24 cellular contexts compared by ENCODE assay signal in the genomic region with DNA sequence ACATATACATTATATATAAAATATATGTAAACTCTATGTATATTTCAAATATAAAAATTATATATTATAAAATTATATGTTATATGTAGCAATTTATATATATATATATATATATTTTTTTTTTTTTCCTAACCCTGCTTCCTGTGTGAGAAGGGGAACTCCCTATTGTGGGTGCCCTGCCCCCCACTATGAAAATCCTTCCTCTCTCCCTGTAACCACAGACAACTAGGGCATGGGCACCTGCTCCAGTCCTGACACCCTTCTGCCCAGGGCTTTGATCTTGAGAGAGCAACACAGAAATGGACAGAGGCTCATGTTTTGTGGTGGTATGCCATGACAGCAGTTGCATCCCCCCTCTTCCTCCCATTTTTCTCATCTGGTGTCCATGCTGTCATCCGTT.
A peak's percentile ranks its signal among the peaks of the same experiment; 100 is the strongest.
DNase-seq lines count a peak whose midpoint lies in the region; ATAC-seq and TF ChIP-seq lines count a peak whose summit lies in the region.
"Had no signal": no experiment of that assay in that cellular context is flagged by ENCODE, and none has a peak within 500 bp of the region (broad histone marks: within the 10 kb centered on the region; RNA-seq: fewer than 3 reads in every experiment).

No MANE protein-coding gene starts in this region.

- no peaks in the 10 kb centered on the region for H3K27me3 Mint-ChIP-seq in activated CD8-positive, alpha-beta T cell treated with anti-CD3 and anti-CD28 coated beads for 36 hours
- peaks cover 30% of the 10 kb centered on the region for H3K27me3 Mint-ChIP-seq in activated CD8-positive, alpha-beta T cell treated with anti-CD3 and anti-CD28 coated beads, Interleukin-2, amount 10 ng/mL, durations not matched to agents 7 days and 5 days (ENCODE audit: low read depth)
- H3K27me3 Mint-ChIP-seq in natural killer cell treated with Interleukin-12 subunit alpha and Interleukin-12 subunit beta and Interleukin-15 and Interleukin-18, amount 100 ng/mL, for 72 hours, result peaks cover 10 to 12% of the 10 kb centered on the region in 2 donors
- H3K27me3 Mint-ChIP-seq: progenitor cell of endocrine pancreas had no signal

- POLR2A ChIA-PET in activated CD8-positive, alpha-beta T cell treated with anti-CD3 and anti-CD28 coated beads for 36 hours (lab: Charles Lee), result no interaction called here
- POLR2A ChIA-PET in activated CD8-positive, alpha-beta T cell treated with anti-CD3 and anti-CD28 coated beads, Interleukin-2, amount 10 ng/mL, durations not matched to agents 7 days and 5 days (lab: Charles Lee), result interaction anchor here (0.7 kb wide), 1 partner anchor 103 kb away, joined by 3 read pairs; no protein-coding TSS in a partner anchor

- peaks cover 7% of the 10 kb centered on the region for H3K4me1 Mint-ChIP-seq in activated CD8-positive, alpha-beta T cell treated with anti-CD3 and anti-CD28 coated beads for 36 hours (ENCODE audit: low read depth)
- H3K4me1 Mint-ChIP-seq in activated CD8-positive, alpha-beta T cell treated with anti-CD3 and anti-CD28 coated beads, Interleukin-2, amount 10 ng/mL, durations not matched to agents 7 days and 5 days (ENCODE audit: low read depth), result peaks cover 7% of the 10 kb centered on the region
- H3K4me1 Mint-ChIP-seq in natural killer cell treated with Interleukin-12 subunit alpha and Interleukin-12 subunit beta and Interleukin-15 and Interleukin-18, amount 100 ng/mL, for 72 hours (ENCODE audit: low read depth in 2 of 2), result peaks cover 10 to 14% of the 10 kb centered on the region in 2 donors

- no peak for TF ChIP-seq CTCF in activated CD8-positive, alpha-beta T cell treated with anti-CD3 and anti-CD28 coated beads for 36 hours (IDR thresholded peaks at IDR 0.05)

- DNase-seq in activated CD8-positive, alpha-beta T cell treated with anti-CD3 and anti-CD28 coated beads for 36 hours, result peak; percentile 7
- DNase-seq in activated CD8-positive, alpha-beta T cell treated with anti-CD3 and anti-CD28 coated beads, Interleukin-2, amount 10 ng/mL, durations not matched to agents 7 days and 5 days, result no peak
- DNase-seq in MV-4-11 (lab: John Stamatoyannopoulos, UW), result peak; percentile 47
- peak; percentile 4 for DNase-seq in T-helper 9 cell
- DNase-seq in natural killer cell treated with Interleukin-12 subunit alpha and Interleukin-12 subunit beta and Interleukin-15 and Interleukin-18, amount 100 ng/mL, for 72 hours (ENCODE audit: low spot score), result no peak
- DNase-seq in activated gamma-delta T cell (lab: John Stamatoyannopoulos, UW), result no peak
- DNase-seq in NCI-H2029 treated with DMSO at 0.1 percent for 48 hours (lab: John Stamatoyannopoulos, UW), result no peak
- no peak for DNase-seq in NCI-H510A treated with DMSO at 0.1 percent for 48 hours (lab: John Stamatoyannopoulos, UW)
- DNase-seq: activated CD4-positive, alpha-beta T cell treated with anti-CD3 and anti-CD28 coated beads for 1 hour; activated effector memory CD4-positive, alpha-beta T cell treated with Interleukin-2 at 50 U/mL for 16 hours; activated T-cell treated with anti-CD3 and anti-CD28 coated beads, Interleukin-2, amount 50 U/mL, for 1 hour; BE2C; COR-L47; esophagus squamous epithelium; foreskin keratinocyte; head of caudate nucleus; NCI-H1436 treated with DMSO at 0.1 percent for 48 hours; NCI-H2107; NCI-H345; NCI-H748 treated with DMSO at 0.1 percent for 48 hours; OCI-M1; tibial artery had no signal

- peaks cover 19% of the 10 kb centered on the region for H3K9me3 Mint-ChIP-seq in activated CD8-positive, alpha-beta T cell treated with anti-CD3 and anti-CD28 coated beads for 36 hours
- H3K9me3 Mint-ChIP-seq in activated CD8-positive, alpha-beta T cell treated with anti-CD3 and anti-CD28 coated beads, Interleukin-2, amount 10 ng/mL, durations not matched to agents 7 days and 5 days (ENCODE audit: insufficient read depth), result peaks cover 32% of the 10 kb centered on the region
- peaks cover 11% of the 10 kb centered on the region for H3K9me3 Mint-ChIP-seq in natural killer cell treated with Interleukin-12 subunit alpha and Interleukin-12 subunit beta and Interleukin-15 and Interleukin-18, amount 100 ng/mL, for 72 hours

- intact Hi-C loops in activated CD8-positive, alpha-beta T cell treated with anti-CD3 and anti-CD28 coated beads for 36 hours (cut with micrococcal nuclease), result no loop called here

- H3K4me3 Mint-ChIP-seq in activated CD8-positive, alpha-beta T cell treated with anti-CD3 and anti-CD28 coated beads for 36 hours, result no peak overlapping the region
- H3K4me3 Mint-ChIP-seq in activated CD8-positive, alpha-beta T cell treated with anti-CD3 and anti-CD28 coated beads, Interleukin-2, amount 10 ng/mL, durations not matched to agents 7 days and 5 days, result no peak overlapping the region
- H3K4me3 Mint-ChIP-seq in natural killer cell treated with Interleukin-12 subunit alpha and Interleukin-12 subunit beta and Interleukin-15 and Interleukin-18, amount 100 ng/mL, for 72 hours, result peak overlapping the region; percentile 72

- no peak overlapping the region for H3K27ac Mint-ChIP-seq in activated CD8-positive, alpha-beta T cell treated with anti-CD3 and anti-CD28 coated beads for 36 hours
- H3K27ac Mint-ChIP-seq in activated CD8-positive, alpha-beta T cell treated with anti-CD3 and anti-CD28 coated beads, Interleukin-2, amount 10 ng/mL, durations not matched to agents 7 days and 5 days, result no peak overlapping the region
- peak overlapping the region; percentile 31 to 36 for H3K27ac Mint-ChIP-seq in natural killer cell treated with Interleukin-12 subunit alpha and Interleukin-12 subunit beta and Interleukin-15 and Interleukin-18, amount 100 ng/mL, for 72 hours
- H3K27ac Mint-ChIP-seq: progenitor cell of endocrine pancreas had no signal

- no peak for ATAC-seq in activated CD8-positive, alpha-beta T cell treated with anti-CD3 and anti-CD28 coated beads for 36 hours
- no peak for ATAC-seq in activated CD8-positive, alpha-beta T cell treated with anti-CD3 and anti-CD28 coated beads, Interleukin-2, amount 10 ng/mL, durations not matched to agents 7 days and 5 days
- peak in 1 of 2 donors; percentile 48 for ATAC-seq in natural killer cell treated with Interleukin-12 subunit alpha and Interleukin-12 subunit beta and Interleukin-15 and Interleukin-18, amount 100 ng/mL, for 72 hours
- ATAC-seq: foreskin keratinocyte, sciatic nerve had no signal

- peaks cover 1% of the 10 kb centered on the region for H3K36me3 Mint-ChIP-seq in activated CD8-positive, alpha-beta T cell treated with anti-CD3 and anti-CD28 coated beads for 36 hours (ENCODE audit: low read depth)
- H3K36me3 Mint-ChIP-seq in activated CD8-positive, alpha-beta T cell treated with anti-CD3 and anti-CD28 coated beads, Interleukin-2, amount 10 ng/mL, durations not matched to agents 7 days and 5 days (ENCODE audit: low read depth), result peaks cover 4% of the 10 kb centered on the region
- H3K36me3 Mint-ChIP-seq in natural killer cell treated with Interleukin-12 subunit alpha and Interleukin-12 subunit beta and Interleukin-15 and Interleukin-18, amount 100 ng/mL, for 72 hours, result peaks cover 33% of the 10 kb centered on the region

- CTCF ChIA-PET in activated CD8-positive, alpha-beta T cell treated with anti-CD3 and anti-CD28 coated beads for 36 hours (lab: Charles Lee), result no interaction called here
- CTCF ChIA-PET in activated CD8-positive, alpha-beta T cell treated with anti-CD3 and anti-CD28 coated beads, Interleukin-2, amount 10 ng/mL, durations not matched to agents 7 days and 5 days (lab: Charles Lee), result interaction anchor here (1.4 kb wide), 1 partner anchor 67 kb away, joined by 3 read pairs; no protein-coding TSS in a partner anchor

Comparison
In these comparisons a context has a peak if more than half of its experiments do, and no peak if none do; other contexts are left out.
1. DNase-seq: peak in activated CD8-positive, alpha-beta T cell treated with anti-CD3 and anti-CD28 coated beads for 36 hours (single experiment), MV-4-11 (single experiment) and T-helper 9 cell (single experiment); none in activated CD8-positive, alpha-beta T cell treated with anti-CD3 and anti-CD28 coated beads, Interleukin-2, amount 10 ng/mL, durations not matched to agents 7 days and 5 days (single experiment), natural killer cell treated with Interleukin-12 subunit alpha and Interleukin-12 subunit beta and Interleukin-15 and Interleukin-18, amount 100 ng/mL, for 72 hours (single experiment), activated gamma-delta T cell (single experiment), NCI-H2029 treated with DMSO at 0.1 percent for 48 hours (single experiment) and NCI-H510A treated with DMSO at 0.1 percent for 48 hours (single experiment).
2. H3K27ac Mint-ChIP-seq: peak in natural killer cell treated with Interleukin-12 subunit alpha and Interleukin-12 subunit beta and Interleukin-15 and Interleukin-18, amount 100 ng/mL, for 72 hours (2 of 2); none in activated CD8-positive, alpha-beta T cell treated with anti-CD3 and anti-CD28 coated beads for 36 hours (single experiment) and activated CD8-positive, alpha-beta T cell treated with anti-CD3 and anti-CD28 coated beads, Interleukin-2, amount 10 ng/mL, durations not matched to agents 7 days and 5 days (single experiment).